ENCODE assay signal across 32 cellular contexts in genomic region chr5:96819806-96820205, GRCh38. TPM values are rescaled to one million over a fixed set of nuclear protein-coding genes. Genes with fewer than 3 reads are reported as not detected.
"Had no signal": no experiment of that assay in that cellular context is flagged by ENCODE, and none has a peak within 500 bp of the region (broad histone marks: within the 10 kb centered on the region; RNA-seq: fewer than 3 reads in every experiment).

No MANE protein-coding gene starts in this region.

- H3K9me3 Mint-ChIP-seq: activated B cell treated with CpG ODN at 0.5 μM for 24 hours; activated CD4-positive, alpha-beta memory T cell treated with anti-CD3 and anti-CD28 coated beads, Interleukin-2, amount 10 ng/mL, durations not matched to agents 7 days and 5 days; activated CD4-positive, alpha-beta T cell treated with anti-CD3 and anti-CD28 coated beads, Interleukin-2, amount 10 ng/mL, durations not matched to agents 24 days and 14 days; activated naive CD4-positive, alpha-beta T cell treated with anti-CD3 and anti-CD28 coated beads, Interleukin-2, amount 10 ng/mL, durations not matched to agents 7 days and 5 days; activated naive CD8-positive, alpha-beta T cell treated with anti-CD3 and anti-CD28 coated beads, Interleukin-2, amount 10 ng/mL, durations not matched to agents 7 days and 5 days; activated T-cell treated with anti-CD3 and anti-CD28 coated beads, Interleukin-2, amount 50 U/mL, for 24 hours; activated T-cell treated with anti-CD3 and anti-CD28 coated beads, Interleukin-2, amount 50 U/mL, for 72 hours; T-cell; T-helper 1 cell treated with Interleukin-12 subunit alpha and Interleukin-12 subunit beta and Interleukin-4 antibody, amounts not matched to agents 30 μg/mL and 1 μg/mL, for 36 hours; T-helper 2 cell treated with Interferon-gamma antibody and Interleukin-4, amounts not matched to agents 5 μg/mL and 100 μg/mL, for 36 hours had no signal

- ATAC-seq: activated CD4-positive, alpha-beta T cell treated with anti-CD3 and anti-CD28 coated beads for 36 hours; activated CD4-positive, CD25-positive, alpha-beta regulatory T cell treated with anti-CD3 and anti-CD28 coated beads, Interleukin-2, amount 50 U/mL, for 24 hours; activated naive CD4-positive, alpha-beta T cell treated with anti-CD3 and anti-CD28 coated beads, Interleukin-2, amount 50 U/mL, for 72 hours; activated T-cell treated with anti-CD3 and anti-CD28 coated beads, Interleukin-2, amount 50 U/mL, for 72 hours; gastroesophageal sphincter; T-cell had no signal

- H3K27ac Mint-ChIP-seq: activated B cell treated with CpG ODN at 0.5 μM for 24 hours; activated CD4-positive, alpha-beta memory T cell treated with anti-CD3 and anti-CD28 coated beads, Interleukin-2, amount 10 ng/mL, durations not matched to agents 7 days and 5 days; activated CD4-positive, alpha-beta T cell treated with anti-CD3 and anti-CD28 coated beads for 36 hours; activated CD4-positive, alpha-beta T cell treated with anti-CD3 and anti-CD28 coated beads, Interleukin-2, amount 10 ng/mL, durations not matched to agents 24 days and 14 days; activated naive CD4-positive, alpha-beta T cell treated with anti-CD3 and anti-CD28 coated beads, Interleukin-2, amount 50 U/mL, for 72 hours; activated T-cell treated with anti-CD3 and anti-CD28 coated beads, Interleukin-2, amount 50 U/mL, for 24 hours; brain; T-helper 1 cell treated with Interleukin-12 subunit alpha and Interleukin-12 subunit beta and Interleukin-4 antibody, amounts not matched to agents 30 μg/mL and 1 μg/mL, for 36 hours; T-helper 2 cell treated with Interferon-gamma antibody and Interleukin-4, amounts not matched to agents 5 μg/mL and 100 μg/mL, for 36 hours had no signal

- H3K27me3 ChIP-seq: ascending aorta, breast epithelium, cardiac muscle cell, colonic mucosa, gastroesophageal sphincter had no signal

- H3K4me3 Mint-ChIP-seq: activated B cell treated with CpG ODN at 0.5 μM for 24 hours; activated CD4-positive, alpha-beta memory T cell treated with anti-CD3 and anti-CD28 coated beads, Interleukin-2, amount 10 ng/mL, durations not matched to agents 7 days and 5 days; activated CD4-positive, alpha-beta T cell treated with anti-CD3 and anti-CD28 coated beads for 36 hours; activated CD4-positive, alpha-beta T cell treated with anti-CD3 and anti-CD28 coated beads, Interleukin-2, amount 10 ng/mL, durations not matched to agents 24 days and 14 days; activated naive CD4-positive, alpha-beta T cell treated with anti-CD3 and anti-CD28 coated beads, Interleukin-2, amount 10 ng/mL, durations not matched to agents 7 days and 5 days; activated naive CD8-positive, alpha-beta T cell treated with anti-CD3 and anti-CD28 coated beads, Interleukin-2, amount 10 ng/mL, durations not matched to agents 7 days and 5 days; activated T-cell treated with anti-CD3 and anti-CD28 coated beads, Interleukin-2, amount 50 U/mL, for 24 hours; activated T-cell treated with anti-CD3 and anti-CD28 coated beads, Interleukin-2, amount 50 U/mL, for 72 hours; brain; T-helper 1 cell treated with Interleukin-12 subunit alpha and Interleukin-12 subunit beta and Interleukin-4 antibody, amounts not matched to agents 30 μg/mL and 1 μg/mL, for 36 hours; T-helper 2 cell treated with Interferon-gamma antibody and Interleukin-4, amounts not matched to agents 5 μg/mL and 100 μg/mL, for 36 hours had no signal

- H3K4me3 ChIP-seq: ascending aorta, breast epithelium, cardiac muscle cell, colonic mucosa, esophagus squamous epithelium, gastroesophageal sphincter had no signal

- H3K27me3 Mint-ChIP-seq: activated B cell treated with CpG ODN at 0.5 μM for 24 hours; activated CD4-positive, alpha-beta memory T cell treated with anti-CD3 and anti-CD28 coated beads, Interleukin-2, amount 10 ng/mL, durations not matched to agents 7 days and 5 days; activated CD4-positive, alpha-beta T cell treated with anti-CD3 and anti-CD28 coated beads for 36 hours; activated CD4-positive, alpha-beta T cell treated with anti-CD3 and anti-CD28 coated beads, Interleukin-2, amount 10 ng/mL, durations not matched to agents 24 days and 14 days; activated T-cell treated with anti-CD3 and anti-CD28 coated beads, Interleukin-2, amount 50 U/mL, for 24 hours; T-cell had no signal

- H3K36me3 Mint-ChIP-seq: activated naive CD4-positive, alpha-beta T cell treated with anti-CD3 and anti-CD28 coated beads, Interleukin-2, amount 10 ng/mL, durations not matched to agents 7 days and 5 days; brain; T-cell had no signal

- DNase-seq: activated B cell treated with CpG ODN at 0.5 μM for 24 hours; activated CD4-positive, alpha-beta memory T cell treated with anti-CD3 and anti-CD28 coated beads, Interleukin-2, amount 10 ng/mL, durations not matched to agents 7 days and 5 days; activated CD4-positive, alpha-beta T cell treated with anti-CD3 and anti-CD28 coated beads for 36 hours; activated CD4-positive, alpha-beta T cell treated with anti-CD3 and anti-CD28 coated beads, Interleukin-2, amount 10 ng/mL, durations not matched to agents 24 days and 14 days; activated CD4-positive, alpha-beta T cell treated with anti-CD3 and anti-CD28 coated beads, Interleukin-2, amount 50 U/mL, for 4 hours; activated CD8-positive, alpha-beta memory T cell treated with anti-CD3 and anti-CD28 coated beads, Interleukin-2, amount 50 U/mL, for 48 hours; activated gamma-delta T cell; activated naive CD4-positive, alpha-beta T cell; activated naive CD4-positive, alpha-beta T cell treated with anti-CD3 and anti-CD28 coated beads, Interleukin-2, amount 10 ng/mL, durations not matched to agents 7 days and 5 days; activated naive CD8-positive, alpha-beta T cell treated with anti-CD3 and anti-CD28 coated beads, Interleukin-2, amount 10 ng/mL, durations not matched to agents 7 days and 5 days; activated T-cell treated with anti-CD3 and anti-CD28 coated beads for 4 hours; activated T-cell treated with anti-CD3 and anti-CD28 coated beads, Interleukin-2, amount 50 U/mL, for 24 hours; activated T-cell treated with anti-CD3 and anti-CD28 coated beads, Interleukin-2, amount 50 U/mL, for 72 hours; central memory CD4-positive, alpha-beta T cell; cerebellar nuclear complex; colonic mucosa; effector CD8-positive, alpha-beta T cell; esophagus squamous epithelium; foreskin melanocyte; T-cell; T1000; WERI-Rb-1 had no signal

- H3K27ac ChIP-seq: ascending aorta, breast epithelium, cardiac muscle cell, colonic mucosa, epithelial cell of prostate, esophagus squamous epithelium, gastroesophageal sphincter, WERI-Rb-1 had no signal

- H3K9me3 ChIP-seq: ascending aorta, breast epithelium, colonic mucosa, esophagus squamous epithelium, gastroesophageal sphincter had no signal

- H3K36me3 ChIP-seq: ascending aorta, breast epithelium, cardiac muscle cell, colonic mucosa, esophagus squamous epithelium, gastroesophageal sphincter, WERI-Rb-1 had no signal

- H3K4me1 ChIP-seq: ascending aorta, breast epithelium, colonic mucosa had no signal

- H3K4me1 Mint-ChIP-seq: brain had no signal

RNA-seq across cellular contexts. Expression of gene ERAP2, which starts 56.5 kb away (rescaled TPM):
- total RNA-seq: cardiac muscle cell had no signal
